16 cellular contexts compared by ENCODE assay signal in genomic region chr1:113147073-113147625, GRCh38.
DNase-seq lines count a peak whose midpoint lies in the region; ATAC-seq lines count a peak whose summit lies in the region.
"Had no signal": no experiment of that assay in that cellular context is flagged by ENCODE, and none has a peak within 500 bp of the region (broad histone marks: within the 10 kb centered on the region; RNA-seq: fewer than 3 reads in every experiment).

No MANE protein-coding gene starts in this region.

- peak; percentile 45 for ATAC-seq in stimulated activated memory B cell treated with anti-CD40 and anti-IgM and Interleukin-4, amounts not matched to agents 10 μg/mL and 1 μg/mL and 100 μg/mL, for 72 hours
- ATAC-seq: left cardiac atrium had no signal

- peak overlapping the region in 1 of 2 experiments; percentile 45 for H3K14ac ChIP-seq in mesenchymal stem cell (ENCODE audit: low read length in 2 of 2)

- DNase-seq in G401 (ENCODE audit: low spot score) (peak; percentile 10), NCI-H69 (lab: John Stamatoyannopoulos, UW) (peak; percentile 24), mesenchymal stem cell (no peak), ureter (ENCODE audit: low spot score) (no peak), T1000 (lab: John Stamatoyannopoulos, UW) (no peak)
- no peak for DNase-seq in activated T-helper 2 cell treated with anti-CD3 and anti-CD28 coated beads, Interferon-gamma antibody, Interleukin-2, Interleukin-4, amounts not matched to agents 10 μg/mL and 5 μg/mL and 100 μg/mL, durations not matched to agents 14 hours and 24 hours and 36 hours (ENCODE audit: low spot score)
- DNase-seq: activated naive CD4-positive, alpha-beta T cell; left cardiac atrium; natural killer cell; NCI-H2081; SIG-M5 had no signal

- no peak overlapping the region for H2BK5ac ChIP-seq in mesenchymal stem cell (ENCODE audit: low read depth, low read length, poor library complexity, severe bottlenecking)

- no peaks in the 10 kb centered on the region for H3K36me3 Mint-ChIP-seq in stimulated activated memory B cell treated with anti-CD40 and anti-IgM and Interleukin-4, amounts not matched to agents 10 μg/mL and 1 μg/mL and 100 μg/mL, for 72 hours
- H3K36me3 Mint-ChIP-seq in activated T-helper 2 cell treated with anti-CD3 and anti-CD28 coated beads, Interferon-gamma antibody, Interleukin-2, Interleukin-4, amounts not matched to agents 10 μg/mL and 5 μg/mL and 100 μg/mL, durations not matched to agents 14 hours and 24 hours and 36 hours (ENCODE audit: low read depth): no peaks in the 10 kb centered on the region
- H3K36me3 Mint-ChIP-seq: natural killer cell had no signal

- no peaks in the 10 kb centered on the region for H3K4me1 Mint-ChIP-seq in stimulated activated memory B cell treated with anti-CD40 and anti-IgM and Interleukin-4, amounts not matched to agents 10 μg/mL and 1 μg/mL and 100 μg/mL, for 72 hours
- H3K4me1 Mint-ChIP-seq in activated T-helper 2 cell treated with anti-CD3 and anti-CD28 coated beads, Interferon-gamma antibody, Interleukin-2, Interleukin-4, amounts not matched to agents 10 μg/mL and 5 μg/mL and 100 μg/mL, durations not matched to agents 14 hours and 24 hours and 36 hours (ENCODE audit: low read depth): peaks cover 30% of the 10 kb centered on the region

- no peak overlapping the region for H3K27ac Mint-ChIP-seq in stimulated activated memory B cell treated with anti-CD40 and anti-IgM and Interleukin-4, amounts not matched to agents 10 μg/mL and 1 μg/mL and 100 μg/mL, for 72 hours
- no peak overlapping the region for H3K27ac Mint-ChIP-seq in activated T-helper 2 cell treated with anti-CD3 and anti-CD28 coated beads, Interferon-gamma antibody, Interleukin-2, Interleukin-4, amounts not matched to agents 10 μg/mL and 5 μg/mL and 100 μg/mL, durations not matched to agents 14 hours and 24 hours and 36 hours
- H3K27ac Mint-ChIP-seq: natural killer cell had no signal

- no peak overlapping the region for H3K4me2 ChIP-seq in mesenchymal stem cell (ENCODE audit: low read length, poor library complexity, severe bottlenecking)

- H3K36me3 ChIP-seq in mesenchymal stem cell (ENCODE audit: control insufficient read depth in 1 of 2, insufficient read depth in 2 of 2, low read depth in 1 of 2, low read length in 2 of 2): no peaks in the 10 kb centered on the region
- H3K36me3 ChIP-seq: ascending aorta, suprapubic skin had no signal

- no peaks in the 10 kb centered on the region for H3K79me1 ChIP-seq in mesenchymal stem cell (replicated peaks; ENCODE audit: low read length, poor library complexity, severe bottlenecking)

- H3K27me3 ChIP-seq in mesenchymal stem cell (ENCODE audit: control insufficient read depth in 1 of 2, insufficient read depth in 1 of 2, low read length in 2 of 2): no peaks in the 10 kb centered on the region
- H3K27me3 ChIP-seq: ascending aorta, suprapubic skin had no signal

- no peak overlapping the region for H3K4me3 Mint-ChIP-seq in stimulated activated memory B cell treated with anti-CD40 and anti-IgM and Interleukin-4, amounts not matched to agents 10 μg/mL and 1 μg/mL and 100 μg/mL, for 72 hours
- H3K4me3 Mint-ChIP-seq in activated T-helper 2 cell treated with anti-CD3 and anti-CD28 coated beads, Interferon-gamma antibody, Interleukin-2, Interleukin-4, amounts not matched to agents 10 μg/mL and 5 μg/mL and 100 μg/mL, durations not matched to agents 14 hours and 24 hours and 36 hours (ENCODE audit: low read depth): no peak overlapping the region
- H3K4me3 Mint-ChIP-seq: central memory CD8-positive, alpha-beta T cell; natural killer cell had no signal

- H3K4me3 ChIP-seq in mesenchymal stem cell (ENCODE audit: insufficient read depth in 1 of 2, low read depth in 1 of 2, low read length in 2 of 2): no peak overlapping the region
- H3K4me3 ChIP-seq: ascending aorta, suprapubic skin had no signal

- H3K27ac ChIP-seq in mesenchymal stem cell (ENCODE audit: low read length, poor library complexity, severe bottlenecking): no peak overlapping the region
- H3K27ac ChIP-seq: ascending aorta, parathyroid adenoma, suprapubic skin had no signal

- no peak overlapping the region for H2AK5ac ChIP-seq in mesenchymal stem cell (ENCODE audit: low read length, severe bottlenecking)

- in situ Hi-C loops in G401 (cut with HindIII; ENCODE audit: low sequenced_read_pairs): no loop called here

- WGBS in mesenchymal stem cell: 0% methylated on average over 1 of the region's 3 CpGs

- no peaks in the 10 kb centered on the region for H3K9me3 Mint-ChIP-seq in stimulated activated memory B cell treated with anti-CD40 and anti-IgM and Interleukin-4, amounts not matched to agents 10 μg/mL and 1 μg/mL and 100 μg/mL, for 72 hours
- no peaks in the 10 kb centered on the region for H3K9me3 Mint-ChIP-seq in activated T-helper 2 cell treated with anti-CD3 and anti-CD28 coated beads, Interferon-gamma antibody, Interleukin-2, Interleukin-4, amounts not matched to agents 10 μg/mL and 5 μg/mL and 100 μg/mL, durations not matched to agents 14 hours and 24 hours and 36 hours
- H3K9me3 Mint-ChIP-seq: central memory CD8-positive, alpha-beta T cell; natural killer cell had no signal

- no peak overlapping the region for H2AFZ ChIP-seq in mesenchymal stem cell (ENCODE audit: low read depth, low read length)
- H2AFZ ChIP-seq: parathyroid adenoma had no signal

- H2BK12ac ChIP-seq in mesenchymal stem cell (ENCODE audit: low read length in 2 of 2): peak overlapping the region in 1 of 2 experiments; percentile 63

- no peak overlapping the region for H3K23ac ChIP-seq in mesenchymal stem cell (ENCODE audit: low read length in 2 of 2)

- no peak overlapping the region for H3K18ac ChIP-seq in mesenchymal stem cell (ENCODE audit: low read depth in 1 of 2, low read length in 2 of 2)

- no peaks in the 10 kb centered on the region for H3K4me1 ChIP-seq in mesenchymal stem cell (ENCODE audit: control insufficient read depth, insufficient read depth, low read depth, low read length)
- H3K4me1 ChIP-seq: ascending aorta, parathyroid adenoma had no signal

- H3K4ac ChIP-seq in mesenchymal stem cell (ENCODE audit: low read depth in 1 of 2, low read length in 2 of 2): peak overlapping the region in 1 of 2 experiments; percentile 39

- peak overlapping the region; percentile 55 for H4K8ac ChIP-seq in mesenchymal stem cell (ENCODE audit: low read length)

- no peak overlapping the region for H2BK15ac ChIP-seq in mesenchymal stem cell (ENCODE audit: low read depth, poor library complexity, severe bottlenecking)

- H3K9me3 ChIP-seq in mesenchymal stem cell (ENCODE audit: control insufficient read depth, low read length): no peaks in the 10 kb centered on the region
- H3K9me3 ChIP-seq: ascending aorta, suprapubic skin had no signal

- H3K27me3 Mint-ChIP-seq in stimulated activated memory B cell treated with anti-CD40 and anti-IgM and Interleukin-4, amounts not matched to agents 10 μg/mL and 1 μg/mL and 100 μg/mL, for 72 hours: no peaks in the 10 kb centered on the region
- no peaks in the 10 kb centered on the region for H3K27me3 Mint-ChIP-seq in activated T-helper 2 cell treated with anti-CD3 and anti-CD28 coated beads, Interferon-gamma antibody, Interleukin-2, Interleukin-4, amounts not matched to agents 10 μg/mL and 5 μg/mL and 100 μg/mL, durations not matched to agents 14 hours and 24 hours and 36 hours (ENCODE audit: low read depth)
- H3K27me3 Mint-ChIP-seq: central memory CD8-positive, alpha-beta T cell had no signal

- H4K91ac ChIP-seq in mesenchymal stem cell (ENCODE audit: low read length): no peak overlapping the region

- H3K9ac ChIP-seq in mesenchymal stem cell (ENCODE audit: low read length): no peak overlapping the region
- H3K9ac ChIP-seq: parathyroid adenoma had no signal

- H2BK120ac ChIP-seq in mesenchymal stem cell (ENCODE audit: low read depth, low read length): no peak overlapping the region

- intact Hi-C loops in activated T-helper 2 cell treated with anti-CD3 and anti-CD28 coated beads, Interferon-gamma antibody, Interleukin-2, Interleukin-4, amounts not matched to agents 10 μg/mL and 5 μg/mL and 100 μg/mL, durations not matched to agents 14 hours and 24 hours and 36 hours (cut with micrococcal nuclease): no loop called here

Comparison
In these comparisons a context has a peak if more than half of its experiments do, and no peak if none do; other contexts are left out.
1. DNase-seq: peak in G401 (single experiment) and NCI-H69 (single experiment); none in mesenchymal stem cell (single experiment), activated T-helper 2 cell treated with anti-CD3 and anti-CD28 coated beads, Interferon-gamma antibody, Interleukin-2, Interleukin-4, amounts not matched to agents 10 μg/mL and 5 μg/mL and 100 μg/mL, durations not matched to agents 14 hours and 24 hours and 36 hours (single experiment), ureter (single experiment) and T1000 (single experiment).